26 cellular contexts compared by ENCODE assay signal in genomic region chr22:49091451-49091850, GRCh38.
"Had no signal": no experiment of that assay in that cellular context is flagged by ENCODE, and none has a peak within 500 bp of the region (broad histone marks: within the 10 kb centered on the region; RNA-seq: fewer than 3 reads in every experiment).

No MANE protein-coding gene starts in this region.

- H3K27ac Mint-ChIP-seq: activated CD4-positive, alpha-beta T cell treated with anti-CD3 and anti-CD28 coated beads, Interleukin-2, amount 10 ng/mL, durations not matched to agents 7 days and 5 days; activated CD8-positive, alpha-beta T cell treated with anti-CD3 and anti-CD28 coated beads for 36 hours; activated naive CD4-positive, alpha-beta T cell treated with anti-CD3 and anti-CD28 coated beads, Interleukin-2, amount 50 U/mL, for 24 hours; activated T-helper 2 cell treated with anti-CD3 and anti-CD28 coated beads, Interferon-gamma antibody, Interleukin-2, Interleukin-4, amounts not matched to agents 10 μg/mL and 5 μg/mL and 100 μg/mL, durations not matched to agents 14 hours and 24 hours and 36 hours; effector memory CD8-positive, alpha-beta T cell; mesothelial cell of epicardium; naive B cell; nephron progenitor cell; T-helper 17 cell had no signal

- DNase-seq: activated CD4-positive, alpha-beta T cell treated with anti-CD3 and anti-CD28 coated beads, Interleukin-2, amount 10 ng/mL, durations not matched to agents 7 days and 5 days; activated CD8-positive, alpha-beta T cell treated with anti-CD3 and anti-CD28 coated beads for 36 hours; activated T-cell treated with anti-CD3 and anti-CD28 coated beads, Interleukin-2, amount 50 U/mL, for 4 hours; body of pancreas; cortex of kidney; effector memory CD8-positive, alpha-beta T cell; erythroblast; gastrocnemius medialis; glutamatergic neuron; left colon; naive B cell; nephron progenitor cell; nucleus accumbens; right cardiac atrium; stimulated activated CD4-positive, alpha-beta T cell treated with anti-CD3 and anti-CD28 coated beads, Interleukin-2, amount 100 ng/mL, for 48 hours; stimulated activated naive CD4-positive, alpha-beta T cell treated with Interleukin-2 at 50 U/mL for 16 hours; T-helper 17 cell; T1000; WERI-Rb-1 had no signal

- H3K4me3 ChIP-seq: body of pancreas, cardiac muscle cell, gastrocnemius medialis, hepatocyte, tibial nerve had no signal

- H3K27me3 Mint-ChIP-seq: activated CD4-positive, alpha-beta T cell treated with anti-CD3 and anti-CD28 coated beads, Interleukin-2, amount 10 ng/mL, durations not matched to agents 7 days and 5 days; activated CD8-positive, alpha-beta T cell treated with anti-CD3 and anti-CD28 coated beads for 36 hours; activated naive CD4-positive, alpha-beta T cell treated with anti-CD3 and anti-CD28 coated beads, Interleukin-2, amount 50 U/mL, for 24 hours had no signal

- H3K4me3 Mint-ChIP-seq: activated CD4-positive, alpha-beta T cell treated with anti-CD3 and anti-CD28 coated beads, Interleukin-2, amount 10 ng/mL, durations not matched to agents 7 days and 5 days; activated CD8-positive, alpha-beta T cell treated with anti-CD3 and anti-CD28 coated beads for 36 hours; activated naive CD4-positive, alpha-beta T cell treated with anti-CD3 and anti-CD28 coated beads, Interleukin-2, amount 50 U/mL, for 24 hours; activated T-cell treated with anti-CD3 and anti-CD28 coated beads, Interleukin-2, amount 50 U/mL, for 4 hours; effector memory CD8-positive, alpha-beta T cell; mesothelial cell of epicardium; nephron progenitor cell; T-helper 17 cell had no signal

- H3K27me3 ChIP-seq: body of pancreas, cardiac muscle cell, gastrocnemius medialis, hepatocyte, tibial nerve had no signal

- H2AFZ ChIP-seq: hepatocyte had no signal

- H3K36me3 ChIP-seq: cardiac muscle cell, gastrocnemius medialis, tibial nerve, WERI-Rb-1 had no signal

- H3K36me3 Mint-ChIP-seq: activated naive CD4-positive, alpha-beta T cell treated with anti-CD3 and anti-CD28 coated beads, Interleukin-2, amount 50 U/mL, for 24 hours; mesothelial cell of epicardium; naive B cell had no signal

- H3K9me3 Mint-ChIP-seq: activated CD4-positive, alpha-beta T cell treated with anti-CD3 and anti-CD28 coated beads, Interleukin-2, amount 10 ng/mL, durations not matched to agents 7 days and 5 days; activated CD8-positive, alpha-beta T cell treated with anti-CD3 and anti-CD28 coated beads for 36 hours; activated naive CD4-positive, alpha-beta T cell treated with anti-CD3 and anti-CD28 coated beads, Interleukin-2, amount 50 U/mL, for 24 hours; activated T-cell treated with anti-CD3 and anti-CD28 coated beads, Interleukin-2, amount 50 U/mL, for 4 hours; activated T-helper 2 cell treated with anti-CD3 and anti-CD28 coated beads, Interferon-gamma antibody, Interleukin-2, Interleukin-4, amounts not matched to agents 10 μg/mL and 5 μg/mL and 100 μg/mL, durations not matched to agents 14 hours and 24 hours and 36 hours; effector memory CD8-positive, alpha-beta T cell; mesothelial cell of epicardium; nephron progenitor cell had no signal

- H3K4me1 ChIP-seq: body of pancreas, gastrocnemius medialis, tibial nerve had no signal

- ATAC-seq: activated CD4-positive, CD25-positive, alpha-beta regulatory T cell treated with anti-CD3 and anti-CD28 coated beads, Interleukin-2, amount 50 U/mL, for 24 hours; activated CD8-positive, alpha-beta T cell treated with anti-CD3 and anti-CD28 coated beads for 36 hours; activated T-cell treated with anti-CD3 and anti-CD28 coated beads, Interleukin-2, amount 50 U/mL, for 4 hours; body of pancreas; effector memory CD8-positive, alpha-beta T cell; gastrocnemius medialis; left colon; T-helper 17 cell had no signal

- H3K4me2 ChIP-seq: hepatocyte had no signal

- H3K9me3 ChIP-seq: body of pancreas, gastrocnemius medialis, tibial nerve had no signal

- H3K27ac ChIP-seq: body of pancreas, cardiac muscle cell, gastrocnemius medialis, hepatocyte, tibial nerve, WERI-Rb-1 had no signal

- H3K4me1 Mint-ChIP-seq: activated CD4-positive, alpha-beta T cell treated with anti-CD3 and anti-CD28 coated beads, Interleukin-2, amount 10 ng/mL, durations not matched to agents 7 days and 5 days; activated naive CD4-positive, alpha-beta T cell treated with anti-CD3 and anti-CD28 coated beads, Interleukin-2, amount 50 U/mL, for 24 hours; mesothelial cell of epicardium had no signal
